11 cellular contexts compared by ENCODE assay signal in genomic region chr1:150979723-150980056, GRCh38. TPM values are rescaled to one million over a fixed set of nuclear protein-coding genes. Genes with fewer than 3 reads are reported as not detected.
DNase-seq lines count a peak whose midpoint lies in the region; ATAC-seq, FAIRE-seq and TF ChIP-seq lines count a peak whose summit lies in the region.
"Had no signal": no experiment of that assay in that cellular context is flagged by ENCODE, and none has a peak within 500 bp of the region (broad histone marks: within the 10 kb centered on the region; RNA-seq: fewer than 3 reads in every experiment).

No MANE protein-coding gene starts in this region.

- ATAC-seq in heart right ventricle (no peak), lower lobe of right lung (no peak)

- H3F3A ChIP-seq in SK-N-SH (replicated peaks; ENCODE audit: insufficient read depth) = peaks cover 23% of the 10 kb centered on the region

- TF ChIP-seq RAD21 in SK-N-SH (IDR thresholded peaks at IDR 0.05; ENCODE audit: low read length) = no peak

- H3K9me2 ChIP-seq in SK-N-SH = no peaks in the 10 kb centered on the region

- H3K27me3 ChIP-seq in left ventricle myocardium inferior (ENCODE audit: low read depth) (no peaks in the 10 kb centered on the region), heart right ventricle (no peaks in the 10 kb centered on the region), SK-N-SH (ENCODE audit: insufficient read depth) (no peaks in the 10 kb centered on the region), lower lobe of right lung (ENCODE audit: low read depth) (no peaks in the 10 kb centered on the region), vagina (no peaks in the 10 kb centered on the region), MG63 (no peaks in the 10 kb centered on the region)
- H3K27me3 ChIP-seq: ovary, SJSA1 had no signal

- DNase-seq in left ventricle myocardium inferior (no peak), heart right ventricle (no peak), SK-N-SH (no peak), lower lobe of right lung (no peak), vagina (ENCODE audit: extremely low spot score in 2 of 2) (no peak), GM12892 (ENCODE audit: insufficient read length) (no peak), MG63 (no peak), NOMO-1 treated with DMSO at 0.1 percent for 48 hours (lab: John Stamatoyannopoulos, UW; ENCODE audit: unreplicated experiment) (no peak)

- H3K4me3 ChIP-seq in left ventricle myocardium inferior (peak overlapping the region; percentile 39), heart right ventricle (peak overlapping the region in 2 of 10 donors; percentile 21 to 42), SK-N-SH (ENCODE audit: low read depth in 2 of 2, low read length in 1 of 2) (peak overlapping the region in 1 of 2 experiments; percentile 39; a peak in 1 of 4 replicates), lower lobe of right lung (peak overlapping the region; percentile 42), vagina (no peak overlapping the region), MG63 (no peak overlapping the region)
- H3K4me3 ChIP-seq: ovary, SJSA1 had no signal

- TF ChIP-seq POLR2A in vagina (IDR thresholded peaks at IDR 0.05) (no peak), GM12892 (IDR thresholded peaks at IDR 0.05; ENCODE audit: low read depth, low read length) (no peak)

- no peak for FAIRE-seq in GM12892 (lab: Jason Lieb, UNC)

- 4 to 8% methylated on average over 5 of the region's 5 CpGs for WGBS in heart right ventricle, 2 donors
- 2% methylated on average over 5 of the region's 5 CpGs for WGBS in SK-N-SH (ENCODE audit: low lambda C conversion rate)

- H3K27ac ChIP-seq in left ventricle myocardium inferior (replicated peaks) (peak overlapping the region; percentile 49), heart right ventricle (peak overlapping the region in 2 of 10 donors; percentile 18 to 55), SK-N-SH (ENCODE audit: low read depth in 2 of 2, low read length in 1 of 2) (peak overlapping the region; percentile 35 to 60; a peak in 2 of 4 replicates), lower lobe of right lung (peak overlapping the region; percentile 82), vagina (peak overlapping the region; percentile 64)
- H3K27ac ChIP-seq: epithelial cell of prostate, SJSA1 had no signal

- H3K4me1 ChIP-seq in left ventricle myocardium inferior = peaks cover 36% of the 10 kb centered on the region
- H3K4me1 ChIP-seq in heart right ventricle = peaks cover 3 to 52% (median 14%) of the 10 kb centered on the region in 9 donors
- peaks cover 23 to 28% of the 10 kb centered on the region in 2 experiments for H3K4me1 ChIP-seq in SK-N-SH (ENCODE audit: control insufficient read depth in 1 of 2, insufficient read depth in 2 of 2, low read depth in 1 of 2, low read length in 1 of 2)
- H3K4me1 ChIP-seq in lower lobe of right lung = peaks cover 70% of the 10 kb centered on the region
- H3K4me1 ChIP-seq in vagina = peaks cover 22% of the 10 kb centered on the region

- TF ChIP-seq CTCF in left ventricle myocardium inferior (IDR thresholded peaks at IDR 0.05; ENCODE audit: borderline replicate concordance) (no peak), heart right ventricle (IDR thresholded peaks at IDR 0.05) (peak in 1 of 9 donors; percentile 2), SK-N-SH (IDR thresholded peaks at IDR 0.05) (no peak), lower lobe of right lung (IDR thresholded peaks at IDR 0.05) (peak; percentile 18), vagina (IDR thresholded peaks at IDR 0.05) (no peak)

- no peaks in the 10 kb centered on the region for H4K20me1 ChIP-seq in SK-N-SH (ENCODE audit: insufficient read depth)

- H3K36me3 ChIP-seq in left ventricle myocardium inferior (no peaks in the 10 kb centered on the region), heart right ventricle (no peaks in the 10 kb centered on the region), SK-N-SH (replicated peaks in 1 of 2; ENCODE audit: control insufficient read depth in 1 of 2, insufficient read depth in 2 of 2, low read length in 1 of 2) (no peaks in the 10 kb centered on the region), lower lobe of right lung (no peaks in the 10 kb centered on the region), vagina (no peaks in the 10 kb centered on the region), MG63 (no peaks in the 10 kb centered on the region)
- H3K36me3 ChIP-seq: ovary, SJSA1 had no signal

- no peak overlapping the region for H3K4me2 ChIP-seq in SK-N-SH

- CTCF ChIA-PET in SK-N-SH (lab: Yijun Ruan, JAX) = interaction anchor here (0.6 to 17.0 kb wide), 9 partner anchors 9 to 120 kb away, joined by 3 to 371 read pairs (median 3); partner anchors contain the start of genes MINDY1 and MLLT11

- no peak for TF ChIP-seq EP300 in SK-N-SH (IDR thresholded peaks at IDR 0.05; ENCODE audit: borderline replicate concordance in 1 of 2, low read depth in 1 of 2, low read length in 1 of 2)

- H3K9me3 ChIP-seq in left ventricle myocardium inferior (replicated peaks) (no peaks in the 10 kb centered on the region), heart right ventricle (no peaks in the 10 kb centered on the region), SK-N-SH (no peaks in the 10 kb centered on the region), lower lobe of right lung (no peaks in the 10 kb centered on the region), vagina (no peaks in the 10 kb centered on the region), MG63 (no peaks in the 10 kb centered on the region)
- H3K9me3 ChIP-seq: ovary, SJSA1 had no signal

- peak overlapping the region; percentile 80 for H2AFZ ChIP-seq in SK-N-SH (ENCODE audit: low read depth)

- POLR2A ChIA-PET in SK-N-SH (lab: Yijun Ruan, JAX) = interaction anchor here (0.9 kb wide), 1 partner anchor 15 kb away, joined by 3 read pairs; no protein-coding TSS in a partner anchor

- intact Hi-C loops in left ventricle myocardium inferior (cut with micrococcal nuclease) = no loop called here
- intact Hi-C loops in heart right ventricle (cut with DNase I) = loop anchor here in 4 of 10 donors (2.0 to 10.0 kb wide), 5 partner anchors 17 to 355 kb away; partner anchors contain the start of genes ARNT (in 3 of the 4), ENSA (in 1 of the 4) and MINDY1 (in 1 of the 4)
- intact Hi-C loops in lower lobe of right lung (cut with DNase I) = no loop called here
- intact Hi-C loops in vagina (cut with DNase I) = no loop called here

- peak overlapping the region; percentile 11; the same call in 1 of the 2 replicates for H3K9ac ChIP-seq in SK-N-SH

- H3K79me2 ChIP-seq in SK-N-SH (ENCODE audit: insufficient read depth) = peaks cover 8% of the 10 kb centered on the region; the same call in 1 of the 2 replicates

TF ChIP-seq in SK-N-SH, 30 proteins besides CTCF, POLR2A, EP300 and RAD21 (continues in another document):
- TF ChIP-seq TAF1 (IDR thresholded peaks at IDR 0.05; ENCODE audit: borderline replicate concordance, low read depth, low read length) = no peak
- TF ChIP-seq NFIC (IDR thresholded peaks at IDR 0.05; ENCODE audit: borderline replicate concordance) = no peak

RNA-seq across cellular contexts. Expression of gene ANXA9, which starts 2.4 kb away (rescaled TPM):
- total RNA-seq in left ventricle myocardium inferior = 0.14 TPM
- under 1 TPM in 4 of 10 donors, not detected in 6; 0.15 to 0.36 (median 0.20) TPM for total RNA-seq in heart right ventricle
- under 1 TPM; 0.06 to 0.15 TPM for polyA plus RNA-seq in heart right ventricle
- polyA plus RNA-seq in SK-N-SH (2012; rRNA removed) = 0.07 and 0.21 TPM in 2 replicates
- polyA plus RNA-seq in SK-N-SH (2012; cell fraction: cytosol; rRNA removed) = 0.05 and 0.16 TPM in 2 replicates
- polyA plus RNA-seq in SK-N-SH (2012; cell fraction: nucleus; rRNA removed) = 0.76 and 0.82 TPM in 2 replicates
- 0.68 TPM for total RNA-seq in lower lobe of right lung
- total RNA-seq in vagina = 0.49 TPM
- 0.51 TPM for polyA plus RNA-seq in GM12892 (2012; ENCODE audit: missing spikeins)
- 0.46 TPM in 1 of 2 replicates, not detected in the other for total RNA-seq in MG63 (2014; rRNA removed; shearing (Covaris generic); ENCODE audit: low replicate concordance)
- total RNA-seq: SJSA1 had no signal

RNA-seq across cellular contexts. Expression of gene CERS2, which starts 5.1 kb away (rescaled TPM):
- total RNA-seq in left ventricle myocardium inferior (78.9 TPM), heart right ventricle (10 to 100 TPM; 56.5 to 99.4 (median 73.5) TPM), lower lobe of right lung (297 TPM), vagina (86.4 TPM)
- polyA plus RNA-seq in heart right ventricle (100 to 1,000 TPM in 1 of 2 donors, 10 to 100 TPM in 1; 79.2 to 104 TPM), SK-N-SH (2012; rRNA removed) (150 and 225 TPM in 2 replicates)
- 143 and 201 TPM in 2 replicates for polyA plus RNA-seq in SK-N-SH (2012; cell fraction: cytosol; rRNA removed)
- polyA plus RNA-seq in SK-N-SH (2012; cell fraction: nucleus; rRNA removed) = 99.8 and 170 TPM in 2 replicates
- polyA plus RNA-seq in GM12892 (2012; ENCODE audit: missing spikeins) = 60.1 TPM
- 86.1 and 89.6 TPM in 2 replicates for total RNA-seq in MG63 (2014; rRNA removed; shearing (Covaris generic); ENCODE audit: low replicate concordance)

RNA-seq across cellular contexts. Expression of gene MINDY1, which starts 27.0 kb away (rescaled TPM):
- total RNA-seq in left ventricle myocardium inferior (44.3 TPM), heart right ventricle (10 to 100 TPM; 40.7 to 70.6 (median 55.7) TPM), lower lobe of right lung (27.8 TPM), vagina (27.0 TPM)
- polyA plus RNA-seq in heart right ventricle (10 to 100 TPM in 1 of 2 donors, 1 to 10 TPM in 1; 9.8 to 18.7 TPM), SK-N-SH (2012; rRNA removed) (6.0 and 6.7 TPM in 2 replicates)
- 2.8 and 4.8 TPM in 2 replicates for polyA plus RNA-seq in SK-N-SH (2012; cell fraction: cytosol; rRNA removed)
- 17.5 and 19.8 TPM in 2 replicates for polyA plus RNA-seq in SK-N-SH (2012; cell fraction: nucleus; rRNA removed)
- 2.7 TPM for polyA plus RNA-seq in GM12892 (2012; ENCODE audit: missing spikeins)
- total RNA-seq in MG63 (2014; rRNA removed; shearing (Covaris generic); ENCODE audit: low replicate concordance) = 8.7 and 8.9 TPM in 2 replicates

RNA-seq across cellular contexts. Expression of gene PRUNE1, which starts 28.6 kb away (rescaled TPM):
- total RNA-seq in left ventricle myocardium inferior (42.8 TPM), heart right ventricle (10 to 100 TPM; 37.5 to 50.1 (median 46.0) TPM), lower lobe of right lung (21.4 TPM), vagina (25.5 TPM)
- polyA plus RNA-seq in heart right ventricle (10 to 100 TPM; 11.5 to 24.4 TPM), SK-N-SH (2012; rRNA removed) (7.3 and 8.2 TPM in 2 replicates)
- polyA plus RNA-seq in SK-N-SH (2012; cell fraction: cytosol; rRNA removed) = 6.7 and 7.5 TPM in 2 replicates
- polyA plus RNA-seq in SK-N-SH (2012; cell fraction: nucleus; rRNA removed) = 8.2 and 8.8 TPM in 2 replicates
- polyA plus RNA-seq in GM12892 (2012; ENCODE audit: missing spikeins) = 8.0 TPM
- 7.5 and 8.1 TPM in 2 replicates for total RNA-seq in MG63 (2014; rRNA removed; shearing (Covaris generic); ENCODE audit: low replicate concordance)

RNA-seq across cellular contexts. Expression of gene SETDB1, which starts 53.5 kb away (rescaled TPM):
- total RNA-seq in left ventricle myocardium inferior (17.2 TPM), heart right ventricle (10 to 100 TPM; 14.5 to 23.8 (median 17.6) TPM), lower lobe of right lung (47.5 TPM), vagina (51.1 TPM)
- polyA plus RNA-seq in heart right ventricle (10 to 100 TPM in 1 of 2 donors, 1 to 10 TPM in 1; 9.1 to 20.9 TPM), SK-N-SH (2012; rRNA removed) (29.9 and 43.0 TPM in 2 replicates)
- 25.3 and 26.8 TPM in 2 replicates for polyA plus RNA-seq in SK-N-SH (2012; cell fraction: cytosol; rRNA removed)
- 58.8 and 89.1 TPM in 2 replicates for polyA plus RNA-seq in SK-N-SH (2012; cell fraction: nucleus; rRNA removed)
- 33.0 TPM for polyA plus RNA-seq in GM12892 (2012; ENCODE audit: missing spikeins)
- total RNA-seq in MG63 (2014; rRNA removed; shearing (Covaris generic); ENCODE audit: low replicate concordance) = 23.5 and 49.2 TPM in 2 replicates

Comparison
In these comparisons a context has a peak if more than half of its experiments do, and no peak if none do; other contexts are left out.
1. H3K4me3 ChIP-seq: peak in left ventricle myocardium inferior (single experiment) and lower lobe of right lung (single experiment); none in vagina (0 of 2) and MG63 (single experiment).